Comparison of ENCODE assay signal across 8 cellular contexts in genomic region chr9:107489144-107489673, GRCh38. TPM values are rescaled to one million over a fixed set of nuclear protein-coding genes. Genes with fewer than 3 reads are reported as not detected.
DNase-seq lines count a peak whose midpoint lies in the region; ATAC-seq, FAIRE-seq and TF ChIP-seq lines count a peak whose summit lies in the region.

No MANE protein-coding gene starts in this region.

- peak overlapping the region; percentile 53 for H3K4me2 ChIP-seq in HepG2 (ENCODE audit: low read depth, low read length)

- no peaks in the 10 kb centered on the region for H4K20me1 ChIP-seq in HepG2 (ENCODE audit: insufficient read depth, low read length)

- no peak overlapping the region for H2AFZ ChIP-seq in HepG2 (ENCODE audit: low read length)

- in situ Hi-C loops in HepG2 (cut with HindIII; ENCODE audit: extremely low pct_ligation_motif_present, low pct_unique_long_range_greater_than_20kb), result loop anchor here (25.0 kb wide), 2 partner anchors 1073 to 1323 kb away; no protein-coding TSS in a partner anchor

- ATAC-seq in GM19351 (IDR thresholded peaks at IDR 0.05; ENCODE audit: unreplicated experiment) (peak; percentile 35), HG03378 (IDR thresholded peaks at IDR 0.05; ENCODE audit: unreplicated experiment) (peak; percentile 22), HepG2 (peak; percentile 51), left lobe of liver (no peak)

- H3K27ac ChIP-seq in AG04450 (ENCODE audit: low read depth, low read length), result no peak overlapping the region
- H3K27ac ChIP-seq in ascending aorta, result peak overlapping the region; percentile 92 to 96
- no peak overlapping the region for H3K27ac ChIP-seq in HepG2 (ENCODE audit: extremely low read length, insufficient read depth, low read length)
- H3K27ac ChIP-seq in tibial artery, result peak overlapping the region; percentile 91 to 94

- no peak for TF ChIP-seq POLR2A in HepG2 (IDR thresholded peaks at IDR 0.05; ENCODE audit: insufficient read depth in 1 of 2, low read depth in 2 of 2, low read length in 2 of 2)

- POLR2A ChIA-PET in AG04450 (lab: Yijun Ruan, JAX), result interaction anchor here (0.6 kb wide), 1 partner anchor 262 kb away, joined by 5 read pairs; no protein-coding TSS in a partner anchor
- POLR2A ChIA-PET in HepG2 (lab: Yijun Ruan, JAX), result interaction anchor here (1.0 to 1.1 kb wide), 2 partner anchors 15 to 58 kb away, joined by 3 to 6 read pairs; no protein-coding TSS in a partner anchor

- H3K79me2 ChIP-seq in HepG2 (ENCODE audit: insufficient read depth, low read length), result no peaks in the 10 kb centered on the region

- DNase-seq in AG04450 (ENCODE audit: low read depth, low spot score), result no peak
- DNase-seq in ascending aorta (ENCODE audit: low spot score in 2 of 2), result no peak
- DNase-seq in HepG2 (ENCODE audit: low spot score), result no peak
- DNase-seq in tibial artery, result no peak
- DNase-seq in NOMO-1 treated with dmso at 0.1 percent for 144 hours (lab: John Stamatoyannopoulos, UW; ENCODE audit: unreplicated experiment), result no peak
- DNase-seq in left lobe of liver (ENCODE audit: low spot score), result no peak

- H3K4me1 ChIP-seq in ascending aorta (peaks cover 0 to 22% of the 10 kb centered on the region in 2 donors), HepG2 (ENCODE audit: insufficient read depth, low read length) (peaks cover 16% of the 10 kb centered on the region), tibial artery (peaks cover 0 to 43% (median 16%) of the 10 kb centered on the region in 4 donors)

- no peak for TF ChIP-seq RAD21 in HepG2 (CRISPR knock-in tag; IDR thresholded peaks at IDR 0.05)

- H3K27me3 ChIP-seq in AG04450 (ENCODE audit: control insufficient read depth, insufficient read depth, low read length) (peaks cover 18% of the 10 kb centered on the region), ascending aorta (no peaks in the 10 kb centered on the region), HepG2 (ENCODE audit: control insufficient read depth in 1 of 2, insufficient read depth in 2 of 2, low read length in 2 of 2) (peaks cover 0 to 41% of the 10 kb centered on the region in 2 experiments; a peak in 3 of 5 replicates), tibial artery (no peaks in the 10 kb centered on the region)

- TF ChIP-seq EP300 in HepG2 (IDR thresholded peaks at IDR 0.05; ENCODE audit: low read depth in 2 of 2, low read length in 2 of 2), result no peak
- TF ChIP-seq EP300 in HepG2 (CRISPR knock-in tag; IDR thresholded peaks at IDR 0.05; ENCODE audit: borderline replicate concordance), result no peak

- H3K36me3 ChIP-seq in ascending aorta (peaks cover 7 to 30% of the 10 kb centered on the region in 2 donors), HepG2 (replicated peaks in 1 of 2; ENCODE audit: control insufficient read depth in 1 of 2, insufficient read depth in 2 of 2, low read length in 2 of 2) (no peaks in the 10 kb centered on the region), tibial artery (peaks cover 12 to 37% (median 22%) of the 10 kb centered on the region in 3 donors)

- TF ChIP-seq CTCF in AG04450 (IDR thresholded peaks at IDR 0.05; ENCODE audit: low read depth, low read length) (no peak), ascending aorta (IDR thresholded peaks at IDR 0.05) (no peak), HepG2 (CRISPR knock-in tag; IDR thresholded peaks at IDR 0.05) (no peak), tibial artery (IDR thresholded peaks at IDR 0.05) (no peak)

- 6% methylated on average over 8 of the region's 46 CpGs for WGBS in HepG2 (ENCODE audit: low lambda C conversion rate)

- CTCF ChIA-PET in AG04450 (lab: Charles Lee) (interaction anchor here (0.6 kb wide), 2 partner anchors 78 to 173 kb away, joined by 3 to 6 read pairs; no protein-coding TSS in a partner anchor), HepG2 (lab: Yijun Ruan, JAX; ENCODE audit: low intra/inter-chr PET ratio, low total read pairs) (no interaction called here)

- intact Hi-C loops in ascending aorta (cut with DNase I) (loop anchor here (1.0 to 5.0 kb wide), 6 partner anchors 148 to 653 kb away; partner anchors contain the start of gene RAD23B), HepG2 (cut with micrococcal nuclease; ENCODE audit: unreplicated experiment) (loop anchor here (2.0 to 10.0 kb wide), 3 partner anchors 16 to 926 kb away; no protein-coding TSS in a partner anchor), tibial artery (cut with DNase I; ENCODE audit: low total_unique reads) (loop anchor here (5.0 to 10.0 kb wide), 2 partner anchors 204 to 243 kb away; partner anchors contain the start of gene RAD23B)

- BruUV-seq in HepG2 (replicated peaks; lab: Mats Ljungman, UMichigan), result no TSS peak

- peak overlapping the region; percentile 39; the same call in 1 of the 2 replicates for H3K9ac ChIP-seq in HepG2 (ENCODE audit: insufficient read depth, low read depth, low read length)

- no peak for FAIRE-seq in HepG2 (lab: Jason Lieb, UNC)

- H3K9me3 ChIP-seq in AG04450 (ENCODE audit: control insufficient read depth, insufficient read depth, low read length) (peaks cover 14% of the 10 kb centered on the region; the same call in 1 of the 2 replicates), ascending aorta (no peaks in the 10 kb centered on the region), HepG2 (ENCODE audit: low read length) (no peaks in the 10 kb centered on the region), tibial artery (no peaks in the 10 kb centered on the region)

- H3K4me3 ChIP-seq in AG04450 (ENCODE audit: low read depth, low read length) (peak overlapping the region; percentile 74), ascending aorta (peak overlapping the region; percentile 95), HepG2 (replicated peaks in 1 of 3; ENCODE audit: insufficient read depth in 1 of 3, low read depth in 2 of 3, low read length in 3 of 3) (peak overlapping the region; percentile 40 to 57 (median 41); a peak in 5 of 6 replicates), tibial artery (peak overlapping the region; percentile 79)

TF ChIP-seq in HepG2, 621 proteins besides CTCF, POLR2A, EP300 and RAD21:
- TF ChIP-seq ASH2L (IDR thresholded peaks at IDR 0.05; ENCODE audit: insufficient read length, low read depth, low read length) (no peak), ZNF749 (CRISPR knock-in tag; IDR thresholded peaks at IDR 0.05; ENCODE audit: borderline replicate concordance) (no peak), ZNF460 (CRISPR knock-in tag; IDR thresholded peaks at IDR 0.05; ENCODE audit: borderline replicate concordance) (no peak), MTA3 (CRISPR knock-in tag; IDR thresholded peaks at IDR 0.05) (no peak), ZNF414 (CRISPR knock-in tag; IDR thresholded peaks at IDR 0.05) (no peak), NFYC (CRISPR knock-in tag; IDR thresholded peaks at IDR 0.05) (no peak), ZNF878 (CRISPR knock-in tag; IDR thresholded peaks at IDR 0.05) (no peak), CBX2 (IDR thresholded peaks at IDR 0.05; ENCODE audit: low read depth, low read length) (0 out of 2 replicates have a peak, but pooled peaks have one; percentile 57), CBX2 (CRISPR knock-in tag; IDR thresholded peaks at IDR 0.05; ENCODE audit: low read depth) (no peak), ZNF569 (CRISPR knock-in tag; IDR thresholded peaks at IDR 0.05; ENCODE audit: borderline replicate concordance) (no peak), U2AF2 (IDR thresholded peaks at IDR 0.05; ENCODE audit: low read depth, low read length) (no peak), EZH2 (conservative IDR thresholded peaks at IDR 0.05; ENCODE audit: low read depth, low read length) (0 out of 2 replicates have a peak, but pooled peaks have one; percentile 57), ELF1 (CRISPR knock-in tag; IDR thresholded peaks at IDR 0.05) (no peak), SP140L (CRISPR knock-in tag; IDR thresholded peaks at IDR 0.05; ENCODE audit: borderline replicate concordance) (no peak), DPF2 (CRISPR knock-in tag; IDR thresholded peaks at IDR 0.05; ENCODE audit: borderline replicate concordance, low read depth) (no peak), ZNF3 (CRISPR knock-in tag; IDR thresholded peaks at IDR 0.05) (no peak), DNMT1 (CRISPR knock-in tag; IDR thresholded peaks at IDR 0.05) (no peak)
TF ChIP-seq in HepG2: peak in this region for 2.

RNA-seq across cellular contexts. Expression of gene KLF4, which starts 0.4 kb away (rescaled TPM):
- polyA plus RNA-seq in AG04450 (2011; rRNA removed) (3.1 TPM in 2 replicates), HepG2 (2011; rRNA removed) (0.37 and 0.55 TPM in 2 replicates)
- polyA minus RNA-seq in AG04450 (2011; rRNA and poly(A)+ RNA removed), result 2.2 and 2.3 TPM in 2 replicates
- total RNA-seq in ascending aorta (444 TPM), HepG2 (2016; rRNA removed; fragmentation: Illumina TruSeq; extraction: Trizol) (0.20 TPM in 1 of 2 replicates, not detected in the other), left lobe of liver (2.9 TPM)
- total RNA-seq in HepG2 (2016; cell fraction: cytosol; rRNA removed; fragmentation: Illumina TruSeq; extraction: Trizol; ENCODE audit: low read depth), result not detected in 2 replicates
- total RNA-seq in HepG2 (2016; cell fraction: insoluble cytoplasmic fraction; rRNA removed; fragmentation: Illumina TruSeq; extraction: Trizol), result 0.28 TPM in 1 of 2 replicates, not detected in the other
- 0.09 and 0.17 TPM in 2 replicates for total RNA-seq in HepG2 (2016; cell fraction: membrane; rRNA removed; fragmentation: Illumina TruSeq; extraction: Trizol)
- total RNA-seq in HepG2 (2016; cell fraction: nucleus; rRNA removed; fragmentation: Illumina TruSeq; extraction: Trizol), result 0.40 and 0.88 TPM in 2 replicates
- polyA plus RNA-seq in HepG2 (2011; cell fraction: cytosol; rRNA removed), result 0.42 and 0.46 TPM in 2 replicates
- polyA plus RNA-seq in HepG2 (2011; cell fraction: nucleus; rRNA removed), result 1.9 and 2.3 TPM in 2 replicates
- 0.13 and 1.5 TPM in 2 replicates for polyA plus RNA-seq in HepG2 (2012)
- not detected in 2 replicates for polyA plus RNA-seq in HepG2 (2016; cell fraction: cytosol; fragmentation: Illumina TruSeq; extraction: Trizol; ENCODE audit: low read depth)
- 0.11 TPM in 1 of 2 replicates, not detected in the other for polyA plus RNA-seq in HepG2 (2016; cell fraction: insoluble cytoplasmic fraction; fragmentation: Illumina TruSeq; extraction: Trizol; ENCODE audit: low read depth)
- polyA plus RNA-seq in HepG2 (2016; cell fraction: membrane; fragmentation: Illumina TruSeq; extraction: Trizol; ENCODE audit: low read depth), result 0.07 and 0.26 TPM in 2 replicates
- 0.53 and 0.56 TPM in 2 replicates for polyA plus RNA-seq in HepG2 (2016; cell fraction: nucleus; fragmentation: Illumina TruSeq; extraction: Trizol; ENCODE audit: insufficient read depth, low read depth)
- 0.56 and 10.8 TPM in 2 replicates for polyA minus RNA-seq in HepG2 (2011; rRNA and poly(A)+ RNA removed; ENCODE audit: low replicate concordance)
- polyA minus RNA-seq in HepG2 (2011; cell fraction: cytosol; rRNA and poly(A)+ RNA removed), result 0.26 and 1.2 TPM in 2 replicates
- 1.1 and 1.3 TPM in 2 replicates for polyA minus RNA-seq in HepG2 (2011; cell fraction: nucleus; rRNA and poly(A)+ RNA removed)

Comparison
In these comparisons a context has a peak if more than half of its experiments do, and no peak if none do; other contexts are left out.
1. H3K27ac ChIP-seq: peak in ascending aorta (2 of 2) and tibial artery (2 of 2); none in AG04450 (single experiment) and HepG2 (single experiment).
2. H3K4me3 ChIP-seq: peak in every context shown above with its lines; median percentile 95 in ascending aorta; 79 in tibial artery; 74 in AG04450; 41 in HepG2.
3. RNA of gene KLF4, which starts 0.4 kb away (total RNA-seq): 444 TPM in ascending aorta (single experiment); 2.9 TPM in left lobe of liver (single experiment) and 0.09 to 0.88 TPM in HepG2; every median in the first group is over 100 times any median in the second.